ENCODE assay signal across 17 cellular contexts in genomic region chr6:125951323-125951722, GRCh38. TPM values are rescaled to one million over a fixed set of nuclear protein-coding genes. Genes with fewer than 3 reads are reported as not detected.
A peak's percentile ranks its signal among the peaks of the same experiment; 100 is the strongest.
DNase-seq lines count a peak whose midpoint lies in the region; ATAC-seq and TF ChIP-seq lines count a peak whose summit lies in the region.
"Had no signal": no experiment of that assay in that cellular context is flagged by ENCODE, and none has a peak within 500 bp of the region (broad histone marks: within the 10 kb centered on the region; RNA-seq: fewer than 3 reads in every experiment).

No MANE protein-coding gene starts in this region.

- H3K4me3 ChIP-seq in smooth muscle cell, result no peak overlapping the region
- no peak overlapping the region for H3K4me3 ChIP-seq in mucosa of descending colon
- H3K4me3 ChIP-seq: BLaER1, GM23338 had no signal

- no peaks in the 10 kb centered on the region for H3K27me3 ChIP-seq in smooth muscle cell (ENCODE audit: low read depth)
- H3K27me3 ChIP-seq: BLaER1 had no signal

- peaks cover 3% of the 10 kb centered on the region for H3K4me1 ChIP-seq in smooth muscle cell (ENCODE audit: low read depth)
- H3K4me1 ChIP-seq in mucosa of descending colon (ENCODE audit: low read depth), result no peaks in the 10 kb centered on the region

- DNase-seq in NCI-H82 (lab: John Stamatoyannopoulos, UW) (peak; percentile 42), NCI-H82 treated with DMSO at 0.1 percent for 48 hours (lab: John Stamatoyannopoulos, UW; ENCODE audit: unreplicated experiment) (no peak), OCI-M1 (lab: John Stamatoyannopoulos, UW) (peak; percentile 33), islet precursor cell (peak; percentile 63), smooth muscle cell (lab: John Stamatoyannopoulos, UW; ENCODE audit: unreplicated experiment) (no peak), mucosa of descending colon (no peak)
- DNase-seq in activated CD8-positive, alpha-beta memory T cell treated with anti-CD3 and anti-CD28 coated beads, Interleukin-2, amount 50 U/mL, for 48 hours, result no peak
- DNase-seq: AML-193; Caco-2; CD8-positive, alpha-beta memory T cell; DMS53; H9; KBM-7 had no signal

- peak overlapping the region; percentile 46 for H2AFZ ChIP-seq in smooth muscle cell (ENCODE audit: low read depth)
- H2AFZ ChIP-seq: GM23338 had no signal

- H3K9me3 ChIP-seq in smooth muscle cell (replicated peaks; ENCODE audit: low read depth), result no peaks in the 10 kb centered on the region
- H3K9me3 ChIP-seq in mucosa of descending colon, result no peaks in the 10 kb centered on the region

- no peaks in the 10 kb centered on the region for H3K79me2 ChIP-seq in smooth muscle cell (ENCODE audit: low read depth)

- intact Hi-C loops in mucosa of descending colon (cut with DNase I, micrococcal nuclease), result loop anchor here (10.0 kb wide), 1 partner anchor 167 kb away; no protein-coding TSS in a partner anchor

- no peak for ATAC-seq in mucosa of descending colon
- ATAC-seq in esophagus mucosa, result no peak
- ATAC-seq: GM23338 had no signal

- H3K9ac ChIP-seq in smooth muscle cell (ENCODE audit: low read depth), result no peak overlapping the region
- H3K9ac ChIP-seq: BLaER1 had no signal

- TF ChIP-seq CTCF in smooth muscle cell (IDR thresholded peaks at IDR 0.05; ENCODE audit: borderline replicate concordance, insufficient read depth, poor library complexity, severe bottlenecking), result no peak
- TF ChIP-seq CTCF in mucosa of descending colon (IDR thresholded peaks at IDR 0.05), result no peak

- H3K27ac ChIP-seq in smooth muscle cell (ENCODE audit: low read depth), result peak overlapping the region; percentile 60
- H3K27ac ChIP-seq: 22Rv1, BLaER1 had no signal

- no peak overlapping the region for H3K4me2 ChIP-seq in smooth muscle cell
- H3K4me2 ChIP-seq: BLaER1 had no signal

- no peaks in the 10 kb centered on the region for H4K20me1 ChIP-seq in smooth muscle cell (ENCODE audit: low read depth)
- H4K20me1 ChIP-seq: BLaER1 had no signal

- no peaks in the 10 kb centered on the region for H3K36me3 ChIP-seq in smooth muscle cell (ENCODE audit: low read depth)
- no peaks in the 10 kb centered on the region for H3K36me3 ChIP-seq in mucosa of descending colon (ENCODE audit: low read depth)
- H3K36me3 ChIP-seq: BLaER1 had no signal

- WGBS in smooth muscle cell (ENCODE audit: low lambda C conversion rate), result 67% methylated on average over 1 of the region's 1 CpG

- peaks cover 9% of the 10 kb centered on the region for H3F3A ChIP-seq in smooth muscle cell (ENCODE audit: low read depth)

RNA-seq across cellular contexts. Expression of gene HINT3, which starts 5.2 kb away (rescaled TPM):
- total RNA-seq in smooth muscle cell (13.1 and 21.2 TPM in 2 replicates), mucosa of descending colon (10 to 100 TPM; 23.2 to 32.9 (median 23.2) TPM), esophagus mucosa (11.3 TPM)
- 6.8 and 10.0 TPM in 2 replicates for polyA plus RNA-seq in smooth muscle cell

RNA-seq across cellular contexts. Expression of gene TRMT11, which starts 35.0 kb away (rescaled TPM):
- total RNA-seq in smooth muscle cell, result 21.6 and 26.2 TPM in 2 replicates
- polyA plus RNA-seq in smooth muscle cell, result 12.8 and 17.4 TPM in 2 replicates
- total RNA-seq in mucosa of descending colon, result 10 to 100 TPM; 20.7 to 22.7 (median 21.5) TPM
- 11.0 TPM for total RNA-seq in esophagus mucosa

Comparison
In these comparisons a context has a peak if more than half of its experiments do, and no peak if none do; other contexts are left out.
1. DNase-seq: peak in NCI-H82 (single experiment), OCI-M1 (single experiment) and islet precursor cell (single experiment); none in NCI-H82 treated with DMSO at 0.1 percent for 48 hours (single experiment), smooth muscle cell (single experiment), mucosa of descending colon (0 of 3) and activated CD8-positive, alpha-beta memory T cell treated with anti-CD3 and anti-CD28 coated beads, Interleukin-2, amount 50 U/mL, for 48 hours (single experiment).